9 cellular contexts compared by ENCODE assay signal in the genomic region with DNA sequence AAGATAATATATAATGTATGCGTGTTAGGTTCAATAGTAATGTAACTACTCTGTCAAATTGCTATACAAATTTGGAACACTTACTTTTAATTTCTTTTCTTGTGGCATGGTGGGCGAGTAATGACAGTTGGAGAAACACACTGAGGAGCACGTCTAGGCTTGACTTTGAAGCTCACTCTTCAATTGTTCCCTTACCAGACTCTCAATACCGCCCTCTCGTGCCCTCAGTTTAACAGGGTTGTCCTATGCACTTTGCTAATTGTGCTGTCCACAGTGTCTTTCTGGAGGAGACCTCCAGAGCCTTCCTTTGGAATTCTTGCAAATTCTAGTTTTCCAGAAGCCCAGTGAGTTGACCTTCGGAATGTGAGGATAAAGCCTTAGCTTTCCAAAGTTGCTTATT.
DNase-seq lines count a peak whose midpoint lies in the region; ATAC-seq and TF ChIP-seq lines count a peak whose summit lies in the region.
"Had no signal": no experiment of that assay in that cellular context is flagged by ENCODE, and none has a peak within 500 bp of the region (broad histone marks: within the 10 kb centered on the region; RNA-seq: fewer than 3 reads in every experiment).

No MANE protein-coding gene starts in this region.

- ATAC-seq in GM19455 (IDR thresholded peaks at IDR 0.05; ENCODE audit: unreplicated experiment) = no peak

- TF ChIP-seq CTCF in WI38 (IDR thresholded peaks at IDR 0.05; ENCODE audit: low read depth, low read length) = peak; percentile 24; the same call in 1 of the 2 replicates

- no peak overlapping the region for H3K4me3 ChIP-seq in WI38 (ENCODE audit: low read depth, low read length)
- H3K4me3 ChIP-seq: Peyer's patch had no signal

- DNase-seq in ELR (ENCODE audit: low read depth) (peak; percentile 47), LHCN-M2 (ENCODE audit: low read depth) (peak; percentile 37), myocyte (ENCODE audit: low read depth) (peak; percentile 42), retina (no peak)
- DNase-seq in stimulated activated CD4-positive, alpha-beta T cell treated with anti-CD3 and anti-CD28 coated beads, Interleukin-4, amount 100 ng/mL, for 1 hour = no peak
- DNase-seq: Peyer's patch, posterior cingulate gyrus had no signal

Comparison
In these comparisons a context has a peak if more than half of its experiments do, and no peak if none do; other contexts are left out.
1. DNase-seq: peak in ELR (single experiment), LHCN-M2 (single experiment) and myocyte (single experiment); none in stimulated activated CD4-positive, alpha-beta T cell treated with anti-CD3 and anti-CD28 coated beads, Interleukin-4, amount 100 ng/mL, for 1 hour (single experiment) and retina (single experiment).